ENCODE assay signal across 14 cellular contexts in genomic region chr3:196093271-196094111, GRCh38. TPM values are rescaled to one million over a fixed set of nuclear protein-coding genes. Genes with fewer than 3 reads are reported as not detected.
DNase-seq lines count a peak whose midpoint lies in the region; ATAC-seq and TF ChIP-seq lines count a peak whose summit lies in the region.
"Had no signal": no experiment of that assay in that cellular context is flagged by ENCODE, and none has a peak within 500 bp of the region (broad histone marks: within the 10 kb centered on the region; RNA-seq: fewer than 3 reads in every experiment).

No MANE protein-coding gene starts in this region.

- no peak overlapping the region for H3K27ac Mint-ChIP-seq in osteocyte (ENCODE audit: unreplicated experiment)
- H3K27ac Mint-ChIP-seq in activated T-helper 1 cell treated with anti-CD3 and anti-CD28 coated beads, Interleukin-12 subunit alpha, Interleukin-12 subunit beta, Interleukin-2, Interleukin-4 antibody, amounts not matched to agents 30 ng/mL and 10 ng/mL and 1 ng/mL, durations not matched to agents 14 hours and 24 hours and 36 hours: no peak overlapping the region
- H3K27ac Mint-ChIP-seq: activated naive CD8-positive, alpha-beta T cell had no signal

- H3K27ac ChIP-seq in right cardiac atrium (ENCODE audit: low read length) (peak overlapping the region; percentile 73), urinary bladder (ENCODE audit: low read depth) (peak overlapping the region; percentile 5), ascending aorta (no peak overlapping the region)

- H3K9me3 ChIP-seq in right cardiac atrium (ENCODE audit: control insufficient read depth, low read length) (no peaks in the 10 kb centered on the region), ascending aorta (no peaks in the 10 kb centered on the region)

- ATAC-seq in Right ventricle myocardium inferior (peak; percentile 40), right cardiac atrium (peak; percentile 59 to 61)

- no peaks in the 10 kb centered on the region for H3K9me3 Mint-ChIP-seq in osteocyte (ENCODE audit: unreplicated experiment)
- no peaks in the 10 kb centered on the region for H3K9me3 Mint-ChIP-seq in activated T-helper 1 cell treated with anti-CD3 and anti-CD28 coated beads, Interleukin-12 subunit alpha, Interleukin-12 subunit beta, Interleukin-2, Interleukin-4 antibody, amounts not matched to agents 30 ng/mL and 10 ng/mL and 1 ng/mL, durations not matched to agents 14 hours and 24 hours and 36 hours

- TF ChIP-seq CTCF in ascending aorta (IDR thresholded peaks at IDR 0.05) (no peak), osteocyte (IDR thresholded peaks at IDR 0.05) (no peak)

- H3K4me1 ChIP-seq in right cardiac atrium (ENCODE audit: control insufficient read depth, insufficient read depth, low read length) (no peaks in the 10 kb centered on the region), urinary bladder (ENCODE audit: insufficient read depth) (no peaks in the 10 kb centered on the region), ascending aorta (peaks cover 0 to 3% of the 10 kb centered on the region in 2 donors)

- no peak overlapping the region for H3K4me3 Mint-ChIP-seq in osteocyte (ENCODE audit: unreplicated experiment)
- H3K4me3 Mint-ChIP-seq in activated T-helper 1 cell treated with anti-CD3 and anti-CD28 coated beads, Interleukin-12 subunit alpha, Interleukin-12 subunit beta, Interleukin-2, Interleukin-4 antibody, amounts not matched to agents 30 ng/mL and 10 ng/mL and 1 ng/mL, durations not matched to agents 14 hours and 24 hours and 36 hours: no peak overlapping the region
- H3K4me3 Mint-ChIP-seq: activated naive CD8-positive, alpha-beta T cell had no signal

- 68% methylated on average over 8 of the region's 8 CpGs for WGBS in right cardiac atrium
- 63% methylated on average over 8 of the region's 8 CpGs for WGBS in urinary bladder

- H3K36me3 Mint-ChIP-seq in osteocyte (ENCODE audit: unreplicated experiment): no peaks in the 10 kb centered on the region
- no peaks in the 10 kb centered on the region for H3K36me3 Mint-ChIP-seq in activated T-helper 1 cell treated with anti-CD3 and anti-CD28 coated beads, Interleukin-12 subunit alpha, Interleukin-12 subunit beta, Interleukin-2, Interleukin-4 antibody, amounts not matched to agents 30 ng/mL and 10 ng/mL and 1 ng/mL, durations not matched to agents 14 hours and 24 hours and 36 hours (ENCODE audit: low read depth)
- H3K36me3 Mint-ChIP-seq: activated naive CD8-positive, alpha-beta T cell had no signal

- DNase-seq in Right ventricle myocardium inferior (ENCODE audit: missing footprints) (no peak), cardiac septum (ENCODE audit: low spot score) (no peak), SIG-M5 treated with dmso at 0.1 percent for 504 hours (lab: John Stamatoyannopoulos, UW; ENCODE audit: unreplicated experiment) (peak; percentile 99), right cardiac atrium (peak in 1 of 3 donors; percentile 30), ascending aorta (ENCODE audit: low spot score in 2 of 2) (no peak), osteocyte (ENCODE audit: extremely low spot score, unreplicated experiment) (no peak)
- DNase-seq in activated T-helper 1 cell treated with anti-CD3 and anti-CD28 coated beads, Interleukin-12 subunit alpha, Interleukin-12 subunit beta, Interleukin-2, Interleukin-4 antibody, amounts not matched to agents 30 ng/mL and 10 ng/mL and 1 ng/mL, durations not matched to agents 14 hours and 24 hours and 36 hours (ENCODE audit: low spot score): no peak
- DNase-seq: cerebellar nuclear complex; GOT3; NCI-H1092; nucleus accumbens; stimulated activated CD4-positive, alpha-beta T cell treated with anti-CD3 and anti-CD28 coated beads, Interleukin-15, amount 100 ng/mL, for 24 hours had no signal

- H3K36me3 ChIP-seq in urinary bladder (ENCODE audit: insufficient read depth): no peaks in the 10 kb centered on the region
- no peaks in the 10 kb centered on the region for H3K36me3 ChIP-seq in ascending aorta

- no peaks in the 10 kb centered on the region for H3K27me3 ChIP-seq in right cardiac atrium (ENCODE audit: control insufficient read depth, insufficient read depth)
- no peaks in the 10 kb centered on the region for H3K27me3 ChIP-seq in ascending aorta

- H3K4me1 Mint-ChIP-seq in osteocyte (ENCODE audit: unreplicated experiment): no peaks in the 10 kb centered on the region
- H3K4me1 Mint-ChIP-seq in activated T-helper 1 cell treated with anti-CD3 and anti-CD28 coated beads, Interleukin-12 subunit alpha, Interleukin-12 subunit beta, Interleukin-2, Interleukin-4 antibody, amounts not matched to agents 30 ng/mL and 10 ng/mL and 1 ng/mL, durations not matched to agents 14 hours and 24 hours and 36 hours (ENCODE audit: low read depth): peaks cover 18% of the 10 kb centered on the region

- peaks cover 5% of the 10 kb centered on the region for H3K27me3 Mint-ChIP-seq in osteocyte (ENCODE audit: unreplicated experiment)
- peaks cover under 1% of the 10 kb centered on the region for H3K27me3 Mint-ChIP-seq in activated T-helper 1 cell treated with anti-CD3 and anti-CD28 coated beads, Interleukin-12 subunit alpha, Interleukin-12 subunit beta, Interleukin-2, Interleukin-4 antibody, amounts not matched to agents 30 ng/mL and 10 ng/mL and 1 ng/mL, durations not matched to agents 14 hours and 24 hours and 36 hours (ENCODE audit: insufficient read depth)
- H3K27me3 Mint-ChIP-seq: activated naive CD8-positive, alpha-beta T cell had no signal

- intact Hi-C loops in Right ventricle myocardium inferior (cut with DNase I) (no loop called here), cardiac septum (cut with DNase I) (no loop called here), right cardiac atrium (cut with DNase I) (no loop called here), ascending aorta (cut with DNase I) (no loop called here)
- intact Hi-C loops in activated T-helper 1 cell treated with anti-CD3 and anti-CD28 coated beads, Interleukin-12 subunit alpha, Interleukin-12 subunit beta, Interleukin-2, Interleukin-4 antibody, amounts not matched to agents 30 ng/mL and 10 ng/mL and 1 ng/mL, durations not matched to agents 14 hours and 24 hours and 36 hours (cut with micrococcal nuclease): no loop called here

- H3K4me3 ChIP-seq in right cardiac atrium (ENCODE audit: low read length) (no peak overlapping the region), urinary bladder (ENCODE audit: low read depth, low read length) (no peak overlapping the region), ascending aorta (no peak overlapping the region)

RNA-seq across cellular contexts. Expression of gene TFRC, which starts 11.6 kb away (rescaled TPM):
- 91.8 TPM for total RNA-seq in Right ventricle myocardium inferior
- total RNA-seq in cardiac septum: 131 TPM
- total RNA-seq in right cardiac atrium: 100 to 1,000 TPM in 1 of 4 donors, 10 to 100 TPM in 3; 64.1 to 199 (median 91.4) TPM
- 23.4 TPM for polyA plus RNA-seq in right cardiac atrium
- total RNA-seq in urinary bladder: 110 TPM
- polyA plus RNA-seq in urinary bladder: 23.4 TPM
- 30.1 TPM for total RNA-seq in ascending aorta
- 80.0 and 84.6 TPM in 2 replicates for total RNA-seq in osteocyte
- 791 TPM in 2 replicates for total RNA-seq in activated T-helper 1 cell treated with anti-CD3 and anti-CD28 coated beads, Interleukin-12 subunit alpha, Interleukin-12 subunit beta, Interleukin-2, Interleukin-4 antibody, amounts not matched to agents 30 ng/mL and 10 ng/mL and 1 ng/mL, durations not matched to agents 14 hours and 24 hours and 36 hours

Comparison
In these comparisons a context has a peak if more than half of its experiments do, and no peak if none do; other contexts are left out.
1. H3K27ac ChIP-seq: peak in right cardiac atrium (single experiment) and urinary bladder (single experiment); none in ascending aorta (0 of 2).